9 cellular contexts compared by ENCODE assay signal in the genomic region with DNA sequence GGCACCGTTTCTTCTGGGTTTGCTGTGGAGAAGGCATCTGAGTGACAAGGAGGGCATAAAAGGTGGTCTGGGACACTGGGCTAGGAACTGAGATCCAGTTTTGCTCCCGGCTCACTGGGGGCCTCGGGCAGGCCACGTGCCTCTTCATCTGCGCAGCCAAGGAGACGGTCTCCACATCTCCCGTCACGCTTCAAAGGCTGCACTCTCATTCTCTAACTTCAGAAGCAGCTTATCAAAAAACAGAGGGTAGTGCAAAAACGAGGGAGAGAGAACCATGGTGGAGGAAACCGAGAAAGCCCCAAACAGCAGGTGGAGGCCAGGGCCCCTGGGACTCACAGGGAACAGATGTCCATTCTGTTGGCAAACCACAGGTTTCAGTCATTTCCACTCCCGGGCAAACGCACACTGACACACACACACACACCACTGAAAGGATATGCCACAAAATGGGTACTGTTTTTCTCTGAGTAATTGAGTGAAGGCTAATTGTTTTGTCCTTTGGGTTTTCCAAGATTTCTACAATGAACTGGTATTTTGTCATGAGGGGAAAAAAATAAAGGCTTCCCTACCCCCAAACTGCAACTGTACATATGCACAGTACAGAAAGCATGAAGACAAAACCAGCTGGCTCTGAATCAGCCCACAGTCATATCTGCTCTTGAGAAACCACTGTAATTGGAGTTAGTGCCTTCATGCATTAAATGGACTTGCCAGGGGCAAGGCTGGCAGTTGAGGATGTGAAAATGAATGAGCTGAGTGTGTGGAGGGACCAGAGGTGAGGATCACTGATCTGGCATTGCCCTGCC.
DNase-seq lines count a peak whose midpoint lies in the region; ATAC-seq and TF ChIP-seq lines count a peak whose summit lies in the region.
"Had no signal": no experiment of that assay in that cellular context is flagged by ENCODE, and none has a peak within 500 bp of the region (broad histone marks: within the 10 kb centered on the region; RNA-seq: fewer than 3 reads in every experiment).

No MANE protein-coding gene starts in this region.

- no peaks in the 10 kb centered on the region for H3K9me3 ChIP-seq in ascending aorta

- peaks cover 8 to 31% of the 10 kb centered on the region in 2 donors for H3K4me1 ChIP-seq in ascending aorta

- no peak for TF ChIP-seq CTCF in ascending aorta (IDR thresholded peaks at IDR 0.05)

- no peaks in the 10 kb centered on the region for H3K36me3 ChIP-seq in ascending aorta

- peak overlapping the region; percentile 37 to 85 for H3K27ac ChIP-seq in ascending aorta

- intact Hi-C loops in ascending aorta (cut with DNase I): no loop called here
- intact Hi-C loops in sciatic nerve (cut with DNase I): no loop called here

- ATAC-seq in GM19395 (IDR thresholded peaks at IDR 0.05; ENCODE audit: unreplicated experiment) (peak; percentile 53), sciatic nerve (no peak)

- no peak overlapping the region for H3K4me3 ChIP-seq in ascending aorta

- H3K27me3 ChIP-seq in ascending aorta: no peaks in the 10 kb centered on the region

- DNase-seq in ELR (ENCODE audit: low read depth) (peak; percentile 91), HT1080 (ENCODE audit: low read depth) (peak; percentile 97), ascending aorta (ENCODE audit: low spot score in 2 of 2) (no peak), sciatic nerve (ENCODE audit: low spot score) (peak; percentile 42), HT-29 (ENCODE audit: low spot score) (no peak), COLO668 (lab: John Stamatoyannopoulos, UW; ENCODE audit: unreplicated experiment) (no peak), retina (no peak)
- DNase-seq: naive B cell had no signal

Comparison
In these comparisons a context has a peak if more than half of its experiments do, and no peak if none do; other contexts are left out.
1. DNase-seq: peak in ELR (single experiment), HT1080 (single experiment) and sciatic nerve (single experiment); none in ascending aorta (0 of 2), HT-29 (single experiment), COLO668 (single experiment) and retina (single experiment).